Comparison of ENCODE assay signal across 2 cellular contexts in genomic region chr5:78717674-78718073, GRCh38.
TF ChIP-seq lines count a peak whose summit lies in the region.

No MANE protein-coding gene starts in this region.

TF ChIP-seq in IMR-90, 13 proteins besides CTCF, POLR2A, EP300 and RAD21 (continued from another document):
- no peak for TF ChIP-seq USF2 (IDR thresholded peaks at IDR 0.05; ENCODE audit: low read depth, low read length)
- TF ChIP-seq CHD1 (IDR thresholded peaks at IDR 0.05; ENCODE audit: low read depth, low read length): no peak
- TF ChIP-seq MAZ (IDR thresholded peaks at IDR 0.05; ENCODE audit: borderline replicate concordance, low read depth, low read length): no peak
- 0 out of 2 replicates have a peak, but pooled peaks have one; percentile 53 for TF ChIP-seq BHLHE40 (IDR thresholded peaks at IDR 0.05; ENCODE audit: low read depth, low read length)
- no peak for TF ChIP-seq MXI1 (IDR thresholded peaks at IDR 0.05; ENCODE audit: borderline replicate concordance, low read depth, low read length)
- peak; percentile 27; the same call in 1 of the 2 replicates for TF ChIP-seq NFE2L2 (IDR thresholded peaks at IDR 0.05; ENCODE audit: low read depth, low read length)
- no peak for TF ChIP-seq RFX5 (IDR thresholded peaks at IDR 0.05; ENCODE audit: low read depth, low read length)
- TF ChIP-seq CEBPB (IDR thresholded peaks at IDR 0.05; ENCODE audit: low read depth, low read length): no peak
- TF ChIP-seq FOS (IDR thresholded peaks at IDR 0.05; ENCODE audit: low read depth, low read length): peak; percentile 73
- TF ChIP-seq SMC3 (IDR thresholded peaks at IDR 0.05; ENCODE audit: low read depth, low read length): no peak
- TF ChIP-seq RCOR1 (IDR thresholded peaks at IDR 0.05; ENCODE audit: insufficient replicate concordance, low read length): no peak
TF ChIP-seq in IMR-90: peak in this region for 3.

TF ChIP-seq in K562, 482 proteins besides CTCF, POLR2A, EP300 and RAD21 (continued from another document):
- TF ChIP-seq ATF3 (IDR thresholded peaks at IDR 0.05) (peak; percentile 52; the same call in 1 of the 2 replicates), ATF3 (CRISPR knock-in tag; conservative IDR thresholded peaks at IDR 0.05) (no peak), NFE2 (IDR thresholded peaks at IDR 0.05; ENCODE audit: low read depth) (peak; percentile 56; the same call in 1 of the 2 replicates), E2F8 (IDR thresholded peaks at IDR 0.05; ENCODE audit: low read depth, partially characterized antibody) (no peak), NFYB (IDR thresholded peaks at IDR 0.05; ENCODE audit: extremely low read depth, insufficient read length) (no peak), FOSL1 (tag; conservative IDR thresholded peaks at IDR 0.05) (peak; percentile 41; the same call in 1 of the 2 replicates), JUND (IDR thresholded peaks at IDR 0.05; ENCODE audit: borderline replicate concordance, low read depth, low read length) (peak; percentile 19; the same call in 1 of the 2 replicates), JUND (tag; IDR thresholded peaks at IDR 0.05; ENCODE audit: borderline replicate concordance, low read depth, low read length) (no peak; the same call in 2 of the 3 replicates), TFAP4 (CRISPR knock-in tag; IDR thresholded peaks at IDR 0.05; ENCODE audit: borderline replicate concordance) (peak; percentile 59; the same call in 1 of the 2 replicates), C11orf30 (IDR thresholded peaks at IDR 0.05; ENCODE audit: low read depth) (peak; percentile 25; the same call in 1 of the 2 replicates)
